8 cellular contexts compared by ENCODE assay signal in genomic region chr3:157532529-157533297, GRCh38. TPM values are rescaled to one million over a fixed set of nuclear protein-coding genes. Genes with fewer than 3 reads are reported as not detected.
DNase-seq lines count a peak whose midpoint lies in the region; ATAC-seq lines count a peak whose summit lies in the region.

No MANE protein-coding gene starts in this region.

- peaks cover 5% of the 10 kb centered on the region for H3K4me1 ChIP-seq in iPS-18a (ENCODE audit: control insufficient read depth, low read depth, low read length)

- no peaks in the 10 kb centered on the region for H3K27me3 ChIP-seq in iPS-18a (ENCODE audit: control insufficient read depth, insufficient read depth, low read length)

- peak overlapping the region; percentile 34 for H3K27ac ChIP-seq in iPS-18a (ENCODE audit: low read length)

- no peaks in the 10 kb centered on the region for H3K4me1 Mint-ChIP-seq in stimulated activated effector memory CD8-positive, alpha-beta T cell treated with anti-CD3 and anti-CD28 coated beads, Interleukin-12 subunit alpha, Interleukin-12 subunit beta, amount 100 ng/mL, for 72 hours

- H3K36me3 ChIP-seq in iPS-18a (ENCODE audit: control insufficient read depth, low read depth, low read length) = no peaks in the 10 kb centered on the region

- no peaks in the 10 kb centered on the region for H3K9me3 Mint-ChIP-seq in stimulated activated effector memory CD8-positive, alpha-beta T cell treated with anti-CD3 and anti-CD28 coated beads, Interleukin-12 subunit alpha, Interleukin-12 subunit beta, amount 100 ng/mL, for 72 hours

- no peak overlapping the region for H3K4me3 ChIP-seq in iPS-18a (ENCODE audit: low read length)

- H3K4me3 Mint-ChIP-seq in stimulated activated effector memory CD8-positive, alpha-beta T cell treated with anti-CD3 and anti-CD28 coated beads, Interleukin-12 subunit alpha, Interleukin-12 subunit beta, amount 100 ng/mL, for 72 hours = no peak overlapping the region

- peak; percentile 91 for ATAC-seq in GM21576 (IDR thresholded peaks at IDR 0.05; ENCODE audit: unreplicated experiment)
- ATAC-seq in stimulated activated effector memory CD8-positive, alpha-beta T cell treated with anti-CD3 and anti-CD28 coated beads, Interleukin-12 subunit alpha, Interleukin-12 subunit beta, amount 100 ng/mL, for 72 hours = peak; percentile 60

- DNase-seq in GM03348 (ENCODE audit: low spot score) (peak; percentile 76), HT-29 (ENCODE audit: low spot score) (peak; percentile 81), NCI-H748 treated with DMSO at 0.1 percent for 48 hours (lab: John Stamatoyannopoulos, UW) (peak; percentile 17), astrocyte of the hippocampus (ENCODE audit: low read depth, low spot score) (peak; percentile 88)
- no peak for DNase-seq in stimulated activated effector memory CD8-positive, alpha-beta T cell treated with anti-CD3 and anti-CD28 coated beads, Interleukin-12 subunit alpha, Interleukin-12 subunit beta, amount 100 ng/mL, for 72 hours (ENCODE audit: low spot score in 2 of 2)
- DNase-seq in stimulated activated CD4-positive, alpha-beta T cell treated with anti-CD3 and anti-CD28 coated beads, Interleukin-1b, Interleukin-23, amount 100 ng/mL, for 48 hours = no peak

- H3K27ac Mint-ChIP-seq in stimulated activated effector memory CD8-positive, alpha-beta T cell treated with anti-CD3 and anti-CD28 coated beads, Interleukin-12 subunit alpha, Interleukin-12 subunit beta, amount 100 ng/mL, for 72 hours = no peak overlapping the region

- H3K9ac ChIP-seq in iPS-18a (ENCODE audit: low read length) = no peak overlapping the region

- H3K9me3 ChIP-seq in iPS-18a (ENCODE audit: control insufficient read depth, low read depth, low read length) = no peaks in the 10 kb centered on the region

- H3K36me3 Mint-ChIP-seq in stimulated activated effector memory CD8-positive, alpha-beta T cell treated with anti-CD3 and anti-CD28 coated beads, Interleukin-12 subunit alpha, Interleukin-12 subunit beta, amount 100 ng/mL, for 72 hours = no peaks in the 10 kb centered on the region

RNA-seq across cellular contexts. Expression of gene VEPH1, which starts 29.5 kb away (rescaled TPM):
- total RNA-seq in HT-29 (2014; rRNA removed; shearing (Covaris generic)) = not detected in 2 replicates

Comparison
In these comparisons a context has a peak if more than half of its experiments do, and no peak if none do; other contexts are left out.
1. DNase-seq: peak in GM03348 (single experiment), HT-29 (single experiment), NCI-H748 treated with DMSO at 0.1 percent for 48 hours (single experiment) and astrocyte of the hippocampus (single experiment); none in stimulated activated effector memory CD8-positive, alpha-beta T cell treated with anti-CD3 and anti-CD28 coated beads, Interleukin-12 subunit alpha, Interleukin-12 subunit beta, amount 100 ng/mL, for 72 hours (0 of 2) and stimulated activated CD4-positive, alpha-beta T cell treated with anti-CD3 and anti-CD28 coated beads, Interleukin-1b, Interleukin-23, amount 100 ng/mL, for 48 hours (single experiment).